8 cellular contexts compared by ENCODE assay signal in genomic region chr1:171251741-171252300, GRCh38. TPM values are rescaled to one million over a fixed set of nuclear protein-coding genes. Genes with fewer than 3 reads are reported as not detected.
DNase-seq lines count a peak whose midpoint lies in the region; TF ChIP-seq lines count a peak whose summit lies in the region.

No MANE protein-coding gene starts in this region.

- H3K36me3 ChIP-seq in stomach, result no peaks in the 10 kb centered on the region

- H3K27me3 Mint-ChIP-seq in MCF 10A (ENCODE audit: insufficient read depth, unreplicated experiment), result no peaks in the 10 kb centered on the region

- peak overlapping the region; percentile 68 to 92 (median 71) for H3K27ac ChIP-seq in stomach

- no peaks in the 10 kb centered on the region for H3K9me3 Mint-ChIP-seq in MCF 10A (ENCODE audit: unreplicated experiment)

- intact Hi-C loops in MCF 10A (cut with micrococcal nuclease), result loop anchor here (1.0 to 10.0 kb wide), 2 partner anchors 153 to 233 kb away; partner anchors contain the start of gene PRRC2C
- intact Hi-C loops in stomach (cut with DNase I; ENCODE audit: low total_unique reads), result no loop called here

- H3K4me1 ChIP-seq in stomach, result peaks cover 0 to 29% (median 14%) of the 10 kb centered on the region in 4 donors

- POLR2A ChIA-PET in MCF 10A (lab: Yijun Ruan, JAX), result interaction anchor here (0.9 to 1.2 kb wide), 2 partner anchors 62 to 183 kb away, joined by 3 to 8 read pairs; partner anchors contain the start of gene FMO4

- TF ChIP-seq POLR2A in stomach (IDR thresholded peaks at IDR 0.05), result no peak

- BruUV-seq in MCF 10A (replicated peaks; lab: Mats Ljungman, UMichigan), result no TSS peak

- CTCF ChIA-PET in MCF 10A (lab: Yijun Ruan, JAX), result interaction anchor here (0.5 to 24.0 kb wide), 18 partner anchors 9 to 286 kb away, joined by 3 to 651 read pairs (median 4); partner anchors contain the start of gene FMO4

- 11 to 18% (median 13%) methylated on average over 13 to 14 of the region's 14 CpGs for WGBS in stomach, 5 donors

- peak overlapping the region; percentile 82 for H3K4me3 Mint-ChIP-seq in MCF 10A (ENCODE audit: unreplicated experiment)

- peak overlapping the region; percentile 58 for H3K4me3 ChIP-seq in HFF-Myc (replicated peaks; ENCODE audit: low read depth, low read length)
- H3K4me3 ChIP-seq in stomach, result peak overlapping the region; percentile 53 to 58 (median 55)

- H3K4me1 Mint-ChIP-seq in MCF 10A (ENCODE audit: insufficient read depth, unreplicated experiment), result peaks cover 17% of the 10 kb centered on the region

- H3K27me3 ChIP-seq in stomach, result peaks cover 0 to 31% (median 4%) of the 10 kb centered on the region in 3 donors

- DNase-seq in NCI-H1436 (lab: John Stamatoyannopoulos, UW), result peak; percentile 32
- no peak for DNase-seq in NCI-H1436 treated with DMSO at 0.1 percent for 48 hours (lab: John Stamatoyannopoulos, UW)
- no peak for DNase-seq in HFF-Myc (ENCODE audit: extremely low read depth, low read depth)
- DNase-seq in NOMO-1 treated with dmso at 0.1 percent for 144 hours (lab: John Stamatoyannopoulos, UW; ENCODE audit: unreplicated experiment), result peak; percentile 13
- DNase-seq in MCF 10A (ENCODE audit: unreplicated experiment), result peak; percentile 51
- DNase-seq in left kidney (ENCODE audit: low read depth, low spot score), result peak; percentile 77
- no peak for DNase-seq in stomach
- no peak for DNase-seq in NCI-H2171 treated with DMSO at 0.1 percent for 48 hours (lab: John Stamatoyannopoulos, UW)

- peak overlapping the region; percentile 64 for H3K27ac Mint-ChIP-seq in MCF 10A (ENCODE audit: low read depth, unreplicated experiment)

- H3K36me3 Mint-ChIP-seq in MCF 10A (ENCODE audit: insufficient read depth, unreplicated experiment), result no peaks in the 10 kb centered on the region

- H3K9me3 ChIP-seq in stomach, result no peaks in the 10 kb centered on the region

- TF ChIP-seq CTCF in HFF-Myc (IDR thresholded peaks at IDR 0.05; ENCODE audit: low read depth, low read length, missing control alignments) (peak; percentile 69), MCF 10A (IDR thresholded peaks at IDR 0.05; ENCODE audit: unreplicated experiment) (peak; percentile 56), stomach (IDR thresholded peaks at IDR 0.05) (peak in 4 of 7 experiments; percentile 23 to 41 (median 34))

- no peak for TF ChIP-seq EP300 in stomach (IDR thresholded peaks at IDR 0.05)

RNA-seq across cellular contexts. Expression of gene FMO1, which starts 3.5 kb away (rescaled TPM):
- not detected in 2 replicates for total RNA-seq in MCF 10A (2022)
- 1 to 10 TPM in 1 of 5 donors, not detected in 4; 1.8 TPM for total RNA-seq in stomach
- 1 to 10 TPM; 1.4 to 3.2 (median 2.6) TPM for polyA plus RNA-seq in stomach

Comparison
In these comparisons a context has a peak if more than half of its experiments do, and no peak if none do; other contexts are left out.
1. DNase-seq: peak in NCI-H1436 (single experiment), NOMO-1 treated with dmso at 0.1 percent for 144 hours (single experiment), MCF 10A (single experiment) and left kidney (single experiment); none in NCI-H1436 treated with DMSO at 0.1 percent for 48 hours (single experiment), HFF-Myc (single experiment), stomach (single experiment) and NCI-H2171 treated with DMSO at 0.1 percent for 48 hours (single experiment).
2. Peak in every context shown above with its lines, with median percentiles within 50 percentile points of each other: CTCF ChIP-seq.